8 cellular contexts compared by ENCODE assay signal in the genomic region with DNA sequence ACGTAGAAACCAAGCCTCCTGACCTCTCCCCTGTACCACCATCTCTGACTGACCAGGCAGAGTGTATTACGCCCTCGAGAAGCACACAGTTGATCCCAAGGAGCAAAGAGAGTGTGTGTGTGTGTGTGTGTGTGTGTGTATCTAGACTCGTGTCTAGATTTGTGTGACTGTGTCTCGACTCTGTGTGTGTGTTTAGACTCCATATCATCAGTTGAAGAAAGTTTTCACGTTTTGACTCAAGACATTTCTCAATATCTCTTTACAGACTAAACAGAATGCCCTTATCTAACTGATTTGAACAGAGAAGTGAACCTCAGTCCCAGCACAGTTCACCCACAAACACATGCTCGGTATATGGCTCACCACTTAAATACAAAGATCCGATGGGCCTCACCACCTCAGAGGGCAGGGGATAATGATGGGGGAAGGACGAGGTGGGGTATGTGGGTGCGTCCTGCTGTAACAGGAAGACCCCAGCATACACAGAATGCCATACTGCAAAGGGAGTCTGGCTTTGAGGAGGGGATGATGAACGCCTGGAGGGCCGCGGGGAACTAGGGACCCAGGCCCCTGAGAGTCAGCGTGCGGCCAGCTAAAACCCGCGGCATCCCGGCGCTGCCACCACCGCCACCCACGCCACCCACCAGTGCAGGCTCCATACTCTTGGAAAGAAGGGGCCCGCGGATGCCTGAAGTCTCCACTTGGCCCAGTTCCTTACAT. TPM values are rescaled to one million over a fixed set of nuclear protein-coding genes. Genes with fewer than 3 reads are reported as not detected.
DNase-seq lines count a peak whose midpoint lies in the region; ATAC-seq and TF ChIP-seq lines count a peak whose summit lies in the region.

No MANE protein-coding gene starts in this region.

- peak overlapping the region; percentile 48 for H3K23ac ChIP-seq in mesendoderm (ENCODE audit: low read length)

- H3K9ac ChIP-seq in SK-N-MC (ENCODE audit: insufficient read length) (peak overlapping the region; percentile 73), mesendoderm (ENCODE audit: low read length) (peak overlapping the region; percentile 82), subcutaneous abdominal adipose tissue (ENCODE audit: low read length in 5 of 5) (peak overlapping the region; percentile 50 to 88 (median 79))

- TF ChIP-seq CTCF in dorsolateral prefrontal cortex (IDR thresholded peaks at IDR 0.05 in 54 of 56, conservative IDR thresholded peaks at IDR 0.05 in 2 of 56; ENCODE audit: low read depth in 1 of 56, partially characterized antibody in 56 of 56) = no peak

- peak overlapping the region; percentile 22 for H3K4ac ChIP-seq in mesendoderm (ENCODE audit: low read depth, low read length)

- H3K79me2 ChIP-seq in mesendoderm (ENCODE audit: control insufficient read depth, insufficient read depth, low read length) = peaks cover 16% of the 10 kb centered on the region

- peak overlapping the region; percentile 29 for H3K18ac ChIP-seq in mesendoderm (ENCODE audit: low read length)

- DNase-seq in A172 (ENCODE audit: low spot score) = peak; percentile 18
- DNase-seq in SK-N-MC (ENCODE audit: low read depth, low spot score) = no peak
- DNase-seq in dorsolateral prefrontal cortex = peak in 3 of 10 donors; percentile 27 to 35 (median 29)
- DNase-seq in mesendoderm = peak; percentile 41
- no peak for DNase-seq in HuH-7.5 (ENCODE audit: low spot score)

- no peaks in the 10 kb centered on the region for H3K27me3 ChIP-seq in dorsolateral prefrontal cortex
- no peaks in the 10 kb centered on the region for H3K27me3 ChIP-seq in mesendoderm (ENCODE audit: insufficient read depth, low read length, poor library complexity)
- H3K27me3 ChIP-seq in subcutaneous abdominal adipose tissue (ENCODE audit: control insufficient read depth in 5 of 5, insufficient read depth in 4 of 5, low read length in 5 of 5) = no peaks in the 10 kb centered on the region

- H3K56ac ChIP-seq in mesendoderm (ENCODE audit: low read length) = peak overlapping the region; percentile 93

- H2BK5ac ChIP-seq in mesendoderm (ENCODE audit: low read length) = no peak overlapping the region

- intact Hi-C loops in dorsolateral prefrontal cortex (cut with DNase I) = no loop called here

- H3K27ac ChIP-seq in SK-N-MC (no peak overlapping the region), dorsolateral prefrontal cortex (peak overlapping the region in 15 of 59 donors; percentile 9 to 78 (median 36)), mesendoderm (ENCODE audit: low read depth, low read length) (no peak overlapping the region), subcutaneous abdominal adipose tissue (ENCODE audit: low read depth, low read length) (peak overlapping the region; percentile 44)

- no peak overlapping the region for H4K8ac ChIP-seq in mesendoderm (ENCODE audit: low read depth, low read length)

- H2AK5ac ChIP-seq in mesendoderm (ENCODE audit: low read length) = no peak overlapping the region

- H3K9me3 ChIP-seq in SK-N-MC (ENCODE audit: low read depth, low read length) (no peaks in the 10 kb centered on the region), subcutaneous abdominal adipose tissue (ENCODE audit: control insufficient read depth in 5 of 5, low read length in 5 of 5) (peaks cover 0 to 5% (median 0%) of the 10 kb centered on the region in 5 donors)

- H3K4me2 ChIP-seq in mesendoderm (ENCODE audit: low read length) = peak overlapping the region; percentile 86

- no CpG with 5 or more reads among the region's 23 CpGs for WGBS in mesendoderm (ENCODE audit: extremely low coverage, insufficient coverage, low lambda C conversion rate)

- H3K4me1 ChIP-seq in mesendoderm (ENCODE audit: control insufficient read depth, low read depth, low read length) (no peaks in the 10 kb centered on the region), subcutaneous abdominal adipose tissue (ENCODE audit: control insufficient read depth in 5 of 5, insufficient read depth in 5 of 5, low read length in 5 of 5) (peaks cover 2 to 21% (median 17%) of the 10 kb centered on the region in 5 donors)

- H2BK15ac ChIP-seq in mesendoderm (replicated peaks; ENCODE audit: low read depth) = no peak overlapping the region

- H3K79me1 ChIP-seq in mesendoderm (ENCODE audit: low read length) = peaks cover 6% of the 10 kb centered on the region

- H3K4me3 ChIP-seq in SK-N-MC (peak overlapping the region; percentile 82), dorsolateral prefrontal cortex (peak overlapping the region; percentile 63 to 100 (median 86)), mesendoderm (ENCODE audit: low read length) (peak overlapping the region; percentile 83), subcutaneous abdominal adipose tissue (ENCODE audit: low read depth in 1 of 5, low read length in 5 of 5) (peak overlapping the region; percentile 80 to 95 (median 90))

- peaks cover 24% of the 10 kb centered on the region for H3K36me3 ChIP-seq in SK-N-MC (ENCODE audit: insufficient read depth, low read length)
- peaks cover 3% of the 10 kb centered on the region for H3K36me3 ChIP-seq in mesendoderm (ENCODE audit: control insufficient read depth, insufficient read depth, low read length)
- peaks cover 5 to 17% (median 8%) of the 10 kb centered on the region in 5 donors for H3K36me3 ChIP-seq in subcutaneous abdominal adipose tissue (ENCODE audit: control insufficient read depth in 5 of 5, insufficient read depth in 5 of 5, low read length in 5 of 5)

- no peak overlapping the region for H2BK120ac ChIP-seq in mesendoderm (ENCODE audit: low read depth, low read length)

- no peak overlapping the region for H4K5ac ChIP-seq in mesendoderm (ENCODE audit: low read length)

- ATAC-seq in GM18498 (IDR thresholded peaks at IDR 0.05; ENCODE audit: unreplicated experiment) (peak; percentile 12), HG03025 (IDR thresholded peaks at IDR 0.05; ENCODE audit: low FRiP score, unreplicated experiment) (peak; percentile 25)

RNA-seq across cellular contexts. Expression of a gene that starts 0.8 kb away (rescaled TPM):
- 88.8 and 94.9 TPM in 2 replicates for total RNA-seq in A172 (2014; rRNA removed; shearing (Covaris generic))
- total RNA-seq in dorsolateral prefrontal cortex = 10 to 100 TPM; 17.9 to 37.7 (median 27.9) TPM
- polyA plus RNA-seq in mesendoderm (2013, experiment 1 of 2) = 63.9 TPM
- polyA plus RNA-seq in mesendoderm (2013, experiment 2 of 2) = 65.4 TPM

RNA-seq across cellular contexts. Expression of a gene that starts 38.0 kb away (rescaled TPM):
- 41.8 and 43.1 TPM in 2 replicates for total RNA-seq in A172 (2014; rRNA removed; shearing (Covaris generic))
- total RNA-seq in dorsolateral prefrontal cortex = 10 to 100 TPM; 11.0 to 27.6 (median 18.5) TPM
- 22.9 TPM for polyA plus RNA-seq in mesendoderm (2013, experiment 1 of 2)
- 22.1 TPM for polyA plus RNA-seq in mesendoderm (2013, experiment 2 of 2)

Comparison
In these comparisons a context has a peak if more than half of its experiments do, and no peak if none do; other contexts are left out.
1. DNase-seq: peak in A172 (single experiment) and mesendoderm (single experiment); none in SK-N-MC (single experiment) and HuH-7.5 (single experiment).
2. Peak in every context shown above with its lines, with median percentiles within 50 percentile points of each other: H3K4me3 ChIP-seq and H3K9ac ChIP-seq.